Comparison of ENCODE assay signal across 16 cellular contexts in the genomic region with DNA sequence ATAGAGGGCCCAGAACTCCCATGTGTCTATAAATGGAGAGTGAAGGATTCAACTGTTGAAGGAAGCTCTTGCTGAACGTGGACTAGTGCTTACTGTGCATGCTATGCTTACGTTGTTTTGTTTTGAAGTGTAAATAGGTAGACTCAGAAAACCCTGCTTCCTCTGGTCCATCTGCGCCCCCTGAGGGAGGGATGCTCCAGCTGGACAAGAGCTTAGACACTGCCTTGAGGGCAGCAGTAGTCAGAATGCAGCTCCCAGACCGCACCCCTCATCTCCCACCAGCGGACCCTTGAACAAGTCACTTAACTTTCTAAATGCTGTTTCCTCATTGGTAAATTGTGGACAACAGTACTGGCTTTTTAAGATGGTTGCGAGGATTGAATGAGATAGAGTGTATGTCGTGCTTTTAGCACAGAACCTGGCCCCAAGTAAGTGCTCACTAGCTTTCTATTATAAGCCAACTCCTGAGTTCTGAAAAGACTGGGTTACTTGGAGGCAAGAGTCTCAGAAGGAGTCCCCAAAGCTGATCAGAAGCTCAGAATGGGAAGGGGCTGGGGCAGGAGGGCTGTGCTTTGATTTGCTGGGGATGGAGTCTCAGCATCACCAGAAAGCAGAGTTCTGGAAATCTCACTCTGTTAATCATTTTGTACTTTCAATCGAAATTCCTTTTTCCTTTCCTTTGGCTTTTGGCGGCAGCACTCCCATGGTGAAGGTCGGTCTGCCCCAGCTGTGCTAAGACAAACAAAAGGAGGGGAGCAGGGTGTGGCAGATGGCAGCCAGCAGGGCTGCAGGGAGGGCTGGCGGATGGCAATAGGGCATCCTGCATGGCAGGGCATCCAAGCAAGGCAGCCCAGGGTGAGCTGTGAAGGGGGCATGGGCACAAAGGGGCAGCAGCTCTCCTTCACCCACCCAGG. TPM values are rescaled to one million over a fixed set of nuclear protein-coding genes. Genes with fewer than 3 reads are reported as not detected.
DNase-seq lines count a peak whose midpoint lies in the region; ATAC-seq and TF ChIP-seq lines count a peak whose summit lies in the region.
"Had no signal": no experiment of that assay in that cellular context is flagged by ENCODE, and none has a peak within 500 bp of the region (broad histone marks: within the 10 kb centered on the region; RNA-seq: fewer than 3 reads in every experiment).

No MANE protein-coding gene starts in this region.

- TF ChIP-seq CTCF in GM13976 (IDR thresholded peaks at IDR 0.05; ENCODE audit: borderline replicate concordance, control extremely low read depth, extremely low read depth, insufficient read depth, missing control alignments), result no peak
- TF ChIP-seq CTCF in upper lobe of left lung (IDR thresholded peaks at IDR 0.05), result no peak

- DNase-seq in activated CD8-positive, alpha-beta memory T cell treated with anti-CD3 and anti-CD28 coated beads, Interleukin-2, amount 10 ng/mL, durations not matched to agents 7 days and 5 days, result peak; percentile 38
- DNase-seq in activated CD8-positive, alpha-beta memory T cell treated with anti-CD3 and anti-CD28 coated beads, Interleukin-2, amount 50 U/mL, for 48 hours, result no peak
- peak; percentile 21 for DNase-seq in GM13976 (ENCODE audit: low spot score)
- no peak for DNase-seq in activated naive CD8-positive, alpha-beta T cell treated with anti-CD3 and anti-CD28 coated beads, Interleukin-2, amount 10 ng/mL, durations not matched to agents 7 days and 5 days
- peak; percentile 72 for DNase-seq in posterior vena cava (ENCODE audit: low spot score)
- no peak for DNase-seq in stimulated activated CD4-positive, alpha-beta T cell treated with anti-CD3 and anti-CD28 coated beads, Interleukin-4, amount 100 ng/mL, for 24 hours
- DNase-seq in upper lobe of left lung, result no peak
- no peak for DNase-seq in ureter (ENCODE audit: low spot score)
- DNase-seq: DMS79 treated with DMSO at 0.1 percent for 48 hours, midbrain, NCI-H1048, NCI-H446 treated with DMSO at 0.1 percent for 48 hours, ovary had no signal

- no peaks in the 10 kb centered on the region for H3K27me3 ChIP-seq in upper lobe of left lung
- H3K27me3 ChIP-seq: ovary had no signal

- intact Hi-C loops in posterior vena cava (cut with DNase I), result no loop called here

- POLR2A ChIA-PET in activated naive CD8-positive, alpha-beta T cell treated with anti-CD3 and anti-CD28 coated beads, Interleukin-2, amount 10 ng/mL, durations not matched to agents 7 days and 5 days (lab: Charles Lee), result interaction anchor here (0.6 to 1.5 kb wide), 8 partner anchors 9 to 410 kb away, joined by 3 to 7 read pairs (median 4); a partner anchor contains a TSS

- no peaks in the 10 kb centered on the region for H3K27me3 Mint-ChIP-seq in activated CD8-positive, alpha-beta memory T cell treated with anti-CD3 and anti-CD28 coated beads, Interleukin-2, amount 10 ng/mL, durations not matched to agents 7 days and 5 days
- H3K27me3 Mint-ChIP-seq in activated naive CD8-positive, alpha-beta T cell treated with anti-CD3 and anti-CD28 coated beads, Interleukin-2, amount 10 ng/mL, durations not matched to agents 7 days and 5 days, result no peaks in the 10 kb centered on the region
- H3K27me3 Mint-ChIP-seq: IgD-negative memory B cell had no signal

- no peaks in the 10 kb centered on the region for H3K9me3 ChIP-seq in upper lobe of left lung
- H3K9me3 ChIP-seq: ovary had no signal

- H3K4me3 ChIP-seq in upper lobe of left lung, result no peak overlapping the region
- H3K4me3 ChIP-seq: ovary, smooth muscle cell had no signal

- peaks cover 2% of the 10 kb centered on the region for H3K4me1 Mint-ChIP-seq in activated CD8-positive, alpha-beta memory T cell treated with anti-CD3 and anti-CD28 coated beads, Interleukin-2, amount 10 ng/mL, durations not matched to agents 7 days and 5 days
- peaks cover 9% of the 10 kb centered on the region for H3K4me1 Mint-ChIP-seq in activated naive CD8-positive, alpha-beta T cell treated with anti-CD3 and anti-CD28 coated beads, Interleukin-2, amount 10 ng/mL, durations not matched to agents 7 days and 5 days

- TF ChIP-seq EP300 in upper lobe of left lung (IDR thresholded peaks at IDR 0.05), result no peak

- no peak overlapping the region for H3K4me3 Mint-ChIP-seq in activated CD8-positive, alpha-beta memory T cell treated with anti-CD3 and anti-CD28 coated beads, Interleukin-2, amount 10 ng/mL, durations not matched to agents 7 days and 5 days
- no peak overlapping the region for H3K4me3 Mint-ChIP-seq in activated naive CD8-positive, alpha-beta T cell treated with anti-CD3 and anti-CD28 coated beads, Interleukin-2, amount 10 ng/mL, durations not matched to agents 7 days and 5 days
- H3K4me3 Mint-ChIP-seq: IgD-negative memory B cell; T-helper 1 cell treated with Interleukin-12 subunit alpha and Interleukin-12 subunit beta and Interleukin-4 antibody, amounts not matched to agents 30 μg/mL and 1 μg/mL, for 36 hours had no signal

- H3K36me3 ChIP-seq in upper lobe of left lung, result peaks cover 18 to 56% (median 44%) of the 10 kb centered on the region in 4 donors
- H3K36me3 ChIP-seq: ovary had no signal

- CTCF ChIA-PET in activated CD8-positive, alpha-beta memory T cell treated with anti-CD3 and anti-CD28 coated beads, Interleukin-2, amount 10 ng/mL, durations not matched to agents 7 days and 5 days (lab: Charles Lee), result interaction anchor here (0.8 to 1.1 kb wide), 4 partner anchors 9 to 260 kb away, joined by 3 to 4 read pairs (median 3); no protein-coding TSS in a partner anchor

- WGBS in upper lobe of left lung, 2 donors, result 61 to 62% methylated on average over 11 of the region's 11 CpGs

- peaks cover 29% of the 10 kb centered on the region for H3K36me3 Mint-ChIP-seq in activated CD8-positive, alpha-beta memory T cell treated with anti-CD3 and anti-CD28 coated beads, Interleukin-2, amount 10 ng/mL, durations not matched to agents 7 days and 5 days
- H3K36me3 Mint-ChIP-seq in activated naive CD8-positive, alpha-beta T cell treated with anti-CD3 and anti-CD28 coated beads, Interleukin-2, amount 10 ng/mL, durations not matched to agents 7 days and 5 days, result peaks cover 21% of the 10 kb centered on the region

- in situ Hi-C loops in GM13976 (cut with MboI; ENCODE audit: low sequenced_read_pairs, unreplicated experiment), result no loop called here

- no peak for ATAC-seq in activated CD8-positive, alpha-beta memory T cell treated with anti-CD3 and anti-CD28 coated beads, Interleukin-2, amount 10 ng/mL, durations not matched to agents 7 days and 5 days
- no peak for ATAC-seq in activated naive CD8-positive, alpha-beta T cell treated with anti-CD3 and anti-CD28 coated beads, Interleukin-2, amount 10 ng/mL, durations not matched to agents 7 days and 5 days (ENCODE audit: low read depth)
- no peak for ATAC-seq in upper lobe of left lung (ENCODE audit: low FRiP score in 2 of 2)

- peaks cover 7 to 24% (median 15%) of the 10 kb centered on the region in 4 donors for H3K4me1 ChIP-seq in upper lobe of left lung

- no peak overlapping the region for H3K27ac Mint-ChIP-seq in activated CD8-positive, alpha-beta memory T cell treated with anti-CD3 and anti-CD28 coated beads, Interleukin-2, amount 10 ng/mL, durations not matched to agents 7 days and 5 days
- H3K27ac Mint-ChIP-seq in activated naive CD8-positive, alpha-beta T cell treated with anti-CD3 and anti-CD28 coated beads, Interleukin-2, amount 10 ng/mL, durations not matched to agents 7 days and 5 days, result peak overlapping the region; percentile 83
- H3K27ac Mint-ChIP-seq: T-helper 1 cell treated with Interleukin-12 subunit alpha and Interleukin-12 subunit beta and Interleukin-4 antibody, amounts not matched to agents 30 μg/mL and 1 μg/mL, for 36 hours had no signal

- no peak overlapping the region for H3K27ac ChIP-seq in upper lobe of left lung
- H3K27ac ChIP-seq: ovary had no signal

- no peaks in the 10 kb centered on the region for H3K9me3 Mint-ChIP-seq in activated CD8-positive, alpha-beta memory T cell treated with anti-CD3 and anti-CD28 coated beads, Interleukin-2, amount 10 ng/mL, durations not matched to agents 7 days and 5 days (ENCODE audit: low read depth)
- no peaks in the 10 kb centered on the region for H3K9me3 Mint-ChIP-seq in activated naive CD8-positive, alpha-beta T cell treated with anti-CD3 and anti-CD28 coated beads, Interleukin-2, amount 10 ng/mL, durations not matched to agents 7 days and 5 days
- H3K9me3 Mint-ChIP-seq: IgD-negative memory B cell; T-helper 1 cell treated with Interleukin-12 subunit alpha and Interleukin-12 subunit beta and Interleukin-4 antibody, amounts not matched to agents 30 μg/mL and 1 μg/mL, for 36 hours had no signal

- no peak for TF ChIP-seq POLR2A in upper lobe of left lung (IDR thresholded peaks at IDR 0.05)

RNA-seq across cellular contexts. Expression of a gene that starts 15.6 kb away (rescaled TPM):
- total RNA-seq in activated CD8-positive, alpha-beta memory T cell treated with anti-CD3 and anti-CD28 coated beads, Interleukin-2, amount 10 ng/mL, durations not matched to agents 7 days and 5 days, result 10 to 100 TPM; 70.7 to 72.7 TPM
- total RNA-seq in activated naive CD8-positive, alpha-beta T cell treated with anti-CD3 and anti-CD28 coated beads, Interleukin-2, amount 10 ng/mL, durations not matched to agents 7 days and 5 days, result 10 to 100 TPM; 68.3 to 71.6 TPM
- total RNA-seq in posterior vena cava (1 to 10 TPM; 1.8 to 2.2 TPM), upper lobe of left lung (1 to 10 TPM; 2.0 to 7.3 (median 5.8) TPM), ureter (2.8 TPM)
- total RNA-seq: smooth muscle cell had no signal

RNA-seq across cellular contexts. Expression of a gene that starts 21.9 kb away (rescaled TPM):
- total RNA-seq in activated CD8-positive, alpha-beta memory T cell treated with anti-CD3 and anti-CD28 coated beads, Interleukin-2, amount 10 ng/mL, durations not matched to agents 7 days and 5 days, result 10 to 100 TPM in 1 of 2 experiments, 1 to 10 TPM in 1; 10.0 to 19.4 TPM
- total RNA-seq in activated naive CD8-positive, alpha-beta T cell treated with anti-CD3 and anti-CD28 coated beads, Interleukin-2, amount 10 ng/mL, durations not matched to agents 7 days and 5 days, result 10 to 100 TPM; 19.6 to 23.2 TPM
- total RNA-seq in posterior vena cava (10 to 100 TPM; 20.1 to 26.3 TPM), upper lobe of left lung (10 to 100 TPM; 16.8 to 54.6 (median 37.3) TPM), ureter (45.6 TPM)

RNA-seq across cellular contexts. Expression of a gene that starts 29.0 kb away (rescaled TPM):
- total RNA-seq in activated CD8-positive, alpha-beta memory T cell treated with anti-CD3 and anti-CD28 coated beads, Interleukin-2, amount 10 ng/mL, durations not matched to agents 7 days and 5 days, result 100 to 1,000 TPM; 117 to 123 TPM
- total RNA-seq in activated naive CD8-positive, alpha-beta T cell treated with anti-CD3 and anti-CD28 coated beads, Interleukin-2, amount 10 ng/mL, durations not matched to agents 7 days and 5 days, result 100 to 1,000 TPM; 135 to 140 TPM
- total RNA-seq in posterior vena cava (100 to 1,000 TPM; 186 to 279 TPM), upper lobe of left lung (100 to 1,000 TPM; 171 to 305 (median 278) TPM), ureter (201 TPM)

RNA-seq across cellular contexts. Expression of a gene that starts 29.1 kb away (rescaled TPM):
- 100 to 1,000 TPM; 127 to 167 TPM for total RNA-seq in activated CD8-positive, alpha-beta memory T cell treated with anti-CD3 and anti-CD28 coated beads, Interleukin-2, amount 10 ng/mL, durations not matched to agents 7 days and 5 days
- 100 to 1,000 TPM in 1 of 2 experiments, 10 to 100 TPM in 1; 98.4 to 100 TPM for total RNA-seq in activated naive CD8-positive, alpha-beta T cell treated with anti-CD3 and anti-CD28 coated beads, Interleukin-2, amount 10 ng/mL, durations not matched to agents 7 days and 5 days
- total RNA-seq in posterior vena cava, result 10 to 100 TPM; 65.3 to 66.0 TPM
- total RNA-seq in upper lobe of left lung, result 100 to 1,000 TPM in 2 of 6 donors, 10 to 100 TPM in 4; 38.5 to 109 (median 62.5) TPM
- 86.5 TPM for total RNA-seq in ureter

RNA-seq across cellular contexts. Expression of a gene that starts 31.9 kb away (rescaled TPM):
- 10 to 100 TPM; 21.0 to 24.9 TPM for total RNA-seq in activated CD8-positive, alpha-beta memory T cell treated with anti-CD3 and anti-CD28 coated beads, Interleukin-2, amount 10 ng/mL, durations not matched to agents 7 days and 5 days
- total RNA-seq in activated naive CD8-positive, alpha-beta T cell treated with anti-CD3 and anti-CD28 coated beads, Interleukin-2, amount 10 ng/mL, durations not matched to agents 7 days and 5 days, result 10 to 100 TPM; 37.1 to 38.3 TPM
- 1 to 10 TPM; 7.4 to 9.4 TPM for total RNA-seq in posterior vena cava
- 10 to 100 TPM; 15.4 to 36.7 (median 21.3) TPM for total RNA-seq in upper lobe of left lung
- 12.1 TPM for total RNA-seq in ureter

Comparison
In these comparisons a context has a peak if more than half of its experiments do, and no peak if none do; other contexts are left out.
1. DNase-seq: peak in activated CD8-positive, alpha-beta memory T cell treated with anti-CD3 and anti-CD28 coated beads, Interleukin-2, amount 10 ng/mL, durations not matched to agents 7 days and 5 days (single experiment), GM13976 (single experiment) and posterior vena cava (single experiment); none in activated CD8-positive, alpha-beta memory T cell treated with anti-CD3 and anti-CD28 coated beads, Interleukin-2, amount 50 U/mL, for 48 hours (single experiment), activated naive CD8-positive, alpha-beta T cell treated with anti-CD3 and anti-CD28 coated beads, Interleukin-2, amount 10 ng/mL, durations not matched to agents 7 days and 5 days (single experiment), stimulated activated CD4-positive, alpha-beta T cell treated with anti-CD3 and anti-CD28 coated beads, Interleukin-4, amount 100 ng/mL, for 24 hours (single experiment), upper lobe of left lung (0 of 2) and ureter (single experiment).
2. RNA of a gene that starts 15.6 kb away (total RNA-seq): 70.7 to 72.7 TPM in activated CD8-positive, alpha-beta memory T cell treated with anti-CD3 and anti-CD28 coated beads, Interleukin-2, amount 10 ng/mL, durations not matched to agents 7 days and 5 days and 68.3 to 71.6 TPM in activated naive CD8-positive, alpha-beta T cell treated with anti-CD3 and anti-CD28 coated beads, Interleukin-2, amount 10 ng/mL, durations not matched to agents 7 days and 5 days; 2.0 to 7.3 TPM in upper lobe of left lung, 2.8 TPM in ureter (single experiment) and 1.8 to 2.2 TPM in posterior vena cava; every median in the first group is over 4 times any median in the second.